ENCODE assay signal across 1 cellular context in the genomic region with DNA sequence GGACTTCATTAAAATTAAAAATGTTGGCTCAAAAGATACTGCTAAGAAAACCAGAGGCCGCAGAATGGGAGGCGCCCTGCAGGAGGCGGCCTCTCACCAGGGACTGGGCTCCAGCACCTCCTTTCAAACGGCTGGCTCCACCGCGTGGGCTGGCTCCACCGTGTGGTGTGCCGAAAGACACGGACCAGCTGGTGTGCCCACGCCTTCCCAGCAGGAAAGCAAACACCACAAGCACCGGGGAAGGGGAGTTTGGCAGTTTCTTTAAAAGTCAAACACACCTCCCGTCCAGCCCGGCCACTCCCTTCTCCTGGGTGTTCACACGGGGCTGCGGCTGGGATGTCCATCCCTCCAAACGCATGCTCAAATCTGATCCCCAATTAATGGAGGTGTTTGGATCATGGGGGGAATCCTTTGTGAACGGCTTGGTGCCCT.
TF ChIP-seq lines count a peak whose summit lies in the region.

No MANE protein-coding gene starts in this region.

TF ChIP-seq in HepG2, 621 proteins besides CTCF, POLR2A, EP300 and RAD21 (continued from another document and continues in another):
- TF ChIP-seq, protein P1, sequence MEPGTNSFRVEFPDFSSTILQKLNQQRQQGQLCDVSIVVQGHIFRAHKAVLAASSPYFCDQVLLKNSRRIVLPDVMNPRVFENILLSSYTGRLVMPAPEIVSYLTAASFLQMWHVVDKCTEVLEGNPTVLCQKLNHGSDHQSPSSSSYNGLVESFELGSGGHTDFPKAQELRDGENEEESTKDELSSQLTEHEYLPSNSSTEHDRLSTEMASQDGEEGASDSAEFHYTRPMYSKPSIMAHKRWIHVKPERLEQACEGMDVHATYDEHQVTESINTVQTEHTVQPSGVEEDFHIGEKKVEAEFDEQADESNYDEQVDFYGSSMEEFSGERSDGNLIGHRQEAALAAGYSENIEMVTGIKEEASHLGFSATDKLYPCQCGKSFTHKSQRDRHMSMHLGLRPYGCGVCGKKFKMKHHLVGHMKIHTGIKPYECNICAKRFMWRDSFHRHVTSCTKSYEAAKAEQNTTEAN (CRISPR knock-in tag; conservative IDR thresholded peaks at IDR 0.05), result no peak
- TF ChIP-seq TBX3 (IDR thresholded peaks at IDR 0.05; ENCODE audit: borderline replicate concordance), result no peak
- TF ChIP-seq ZNF143 (CRISPR knock-in tag; IDR thresholded peaks at IDR 0.05), result no peak
- no peak for TF ChIP-seq NFYB (CRISPR knock-in tag; IDR thresholded peaks at IDR 0.05)
- no peak for TF ChIP-seq ZNF883 (CRISPR knock-in tag; IDR thresholded peaks at IDR 0.05; ENCODE audit: not compliant biosample characterization)
- TF ChIP-seq, protein P2, sequence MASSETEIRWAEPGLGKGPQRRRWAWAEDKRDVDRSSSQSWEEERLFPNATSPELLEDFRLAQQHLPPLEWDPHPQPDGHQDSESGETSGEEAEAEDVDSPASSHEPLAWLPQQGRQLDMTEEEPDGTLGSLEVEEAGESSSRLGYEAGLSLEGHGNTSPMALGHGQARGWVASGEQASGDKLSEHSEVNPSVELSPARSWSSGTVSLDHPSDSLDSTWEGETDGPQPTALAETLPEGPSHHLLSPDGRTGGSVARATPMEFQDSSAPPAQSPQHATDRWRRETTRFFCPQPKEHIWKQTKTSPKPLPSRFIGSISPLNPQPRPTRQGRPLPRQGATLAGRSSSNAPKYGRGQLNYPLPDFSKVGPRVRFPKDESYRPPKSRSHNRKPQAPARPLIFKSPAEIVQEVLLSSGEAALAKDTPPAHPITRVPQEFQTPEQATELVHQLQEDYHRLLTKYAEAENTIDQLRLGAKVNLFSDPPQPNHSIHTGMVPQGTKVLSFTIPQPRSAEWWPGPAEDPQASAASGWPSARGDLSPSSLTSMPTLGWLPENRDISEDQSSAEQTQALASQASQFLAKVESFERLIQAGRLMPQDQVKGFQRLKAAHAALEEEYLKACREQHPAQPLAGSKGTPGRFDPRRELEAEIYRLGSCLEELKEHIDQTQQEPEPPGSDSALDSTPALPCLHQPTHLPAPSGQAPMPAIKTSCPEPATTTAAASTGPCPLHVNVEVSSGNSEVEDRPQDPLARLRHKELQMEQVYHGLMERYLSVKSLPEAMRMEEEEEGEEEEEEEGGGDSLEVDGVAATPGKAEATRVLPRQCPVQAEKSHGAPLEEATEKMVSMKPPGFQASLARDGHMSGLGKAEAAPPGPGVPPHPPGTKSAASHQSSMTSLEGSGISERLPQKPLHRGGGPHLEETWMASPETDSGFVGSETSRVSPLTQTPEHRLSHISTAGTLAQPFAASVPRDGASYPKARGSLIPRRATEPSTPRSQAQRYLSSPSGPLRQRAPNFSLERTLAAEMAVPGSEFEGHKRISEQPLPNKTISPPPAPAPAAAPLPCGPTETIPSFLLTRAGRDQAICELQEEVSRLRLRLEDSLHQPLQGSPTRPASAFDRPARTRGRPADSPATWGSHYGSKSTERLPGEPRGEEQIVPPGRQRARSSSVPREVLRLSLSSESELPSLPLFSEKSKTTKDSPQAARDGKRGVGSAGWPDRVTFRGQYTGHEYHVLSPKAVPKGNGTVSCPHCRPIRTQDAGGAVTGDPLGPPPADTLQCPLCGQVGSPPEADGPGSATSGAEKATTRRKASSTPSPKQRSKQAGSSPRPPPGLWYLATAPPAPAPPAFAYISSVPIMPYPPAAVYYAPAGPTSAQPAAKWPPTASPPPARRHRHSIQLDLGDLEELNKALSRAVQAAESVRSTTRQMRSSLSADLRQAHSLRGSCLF (CRISPR knock-in tag; IDR thresholded peaks at IDR 0.05; ENCODE audit: borderline replicate concordance), result no peak
- no peak; the same call in 1 of the 2 replicates for TF ChIP-seq YEATS2 (CRISPR knock-in tag; IDR thresholded peaks at IDR 0.05; ENCODE audit: borderline replicate concordance)
- no peak for TF ChIP-seq ZNF878 (CRISPR knock-in tag; IDR thresholded peaks at IDR 0.05)
- no peak for TF ChIP-seq GLI4 (CRISPR knock-in tag; IDR thresholded peaks at IDR 0.05; ENCODE audit: borderline replicate concordance)
- TF ChIP-seq, protein P3, sequence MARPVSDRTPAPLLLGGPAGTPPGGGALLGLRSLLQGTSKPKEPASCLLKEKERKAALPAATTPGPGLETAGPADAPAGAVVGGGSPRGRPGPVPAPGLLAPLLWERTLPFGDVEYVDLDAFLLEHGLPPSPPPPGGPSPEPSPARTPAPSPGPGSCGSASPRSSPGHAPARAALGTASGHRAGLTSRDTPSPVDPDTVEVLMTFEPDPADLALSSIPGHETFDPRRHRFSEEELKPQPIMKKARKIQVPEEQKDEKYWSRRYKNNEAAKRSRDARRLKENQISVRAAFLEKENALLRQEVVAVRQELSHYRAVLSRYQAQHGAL (CRISPR knock-in tag; IDR thresholded peaks at IDR 0.05; ENCODE audit: not compliant biosample characterization), result no peak
- TF ChIP-seq, protein P4, sequence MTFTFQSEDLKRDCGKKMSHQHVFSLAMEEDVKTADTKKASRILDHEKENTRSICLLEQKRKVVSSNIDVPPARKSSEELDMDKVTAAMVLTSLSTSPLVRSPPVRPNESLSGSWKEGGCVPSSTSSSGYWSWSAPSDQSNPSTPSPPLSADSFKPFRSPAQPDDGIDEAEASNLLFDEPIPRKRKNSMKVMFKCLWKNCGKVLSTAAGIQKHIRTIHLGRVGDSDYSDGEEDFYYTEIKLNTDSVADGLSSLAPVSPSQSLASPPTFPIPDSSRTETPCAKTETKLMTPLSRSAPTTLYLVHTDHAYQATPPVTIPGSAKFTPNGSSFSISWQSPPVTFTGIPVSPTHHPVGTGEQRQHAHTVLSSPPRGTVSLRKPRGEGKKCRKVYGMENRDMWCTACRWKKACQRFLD (CRISPR knock-in tag; IDR thresholded peaks at IDR 0.05; ENCODE audit: borderline replicate concordance), result no peak
- TF ChIP-seq CCAR2 (optimal IDR thresholded peaks at IDR 0.05; ENCODE audit: low read depth, low read length), result no peak
- TF ChIP-seq, protein P5, sequence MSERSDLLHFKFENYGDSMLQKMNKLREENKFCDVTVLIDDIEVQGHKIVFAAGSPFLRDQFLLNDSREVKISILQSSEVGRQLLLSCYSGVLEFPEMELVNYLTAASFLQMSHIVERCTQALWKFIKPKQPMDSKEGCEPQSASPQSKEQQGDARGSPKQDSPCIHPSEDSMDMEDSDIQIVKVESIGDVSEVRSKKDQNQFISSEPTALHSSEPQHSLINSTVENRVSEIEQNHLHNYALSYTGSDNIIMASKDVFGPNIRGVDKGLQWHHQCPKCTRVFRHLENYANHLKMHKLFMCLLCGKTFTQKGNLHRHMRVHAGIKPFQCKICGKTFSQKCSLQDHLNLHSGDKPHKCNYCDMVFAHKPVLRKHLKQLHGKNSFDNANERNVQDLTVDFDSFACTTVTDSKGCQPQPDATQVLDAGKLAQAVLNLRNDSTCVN (CRISPR knock-in tag; IDR thresholded peaks at IDR 0.05; ENCODE audit: borderline replicate concordance), result no peak
- TF ChIP-seq ZBTB3 (CRISPR knock-in tag; IDR thresholded peaks at IDR 0.05; ENCODE audit: borderline replicate concordance, low read depth), result no peak
- TF ChIP-seq, protein P6, sequence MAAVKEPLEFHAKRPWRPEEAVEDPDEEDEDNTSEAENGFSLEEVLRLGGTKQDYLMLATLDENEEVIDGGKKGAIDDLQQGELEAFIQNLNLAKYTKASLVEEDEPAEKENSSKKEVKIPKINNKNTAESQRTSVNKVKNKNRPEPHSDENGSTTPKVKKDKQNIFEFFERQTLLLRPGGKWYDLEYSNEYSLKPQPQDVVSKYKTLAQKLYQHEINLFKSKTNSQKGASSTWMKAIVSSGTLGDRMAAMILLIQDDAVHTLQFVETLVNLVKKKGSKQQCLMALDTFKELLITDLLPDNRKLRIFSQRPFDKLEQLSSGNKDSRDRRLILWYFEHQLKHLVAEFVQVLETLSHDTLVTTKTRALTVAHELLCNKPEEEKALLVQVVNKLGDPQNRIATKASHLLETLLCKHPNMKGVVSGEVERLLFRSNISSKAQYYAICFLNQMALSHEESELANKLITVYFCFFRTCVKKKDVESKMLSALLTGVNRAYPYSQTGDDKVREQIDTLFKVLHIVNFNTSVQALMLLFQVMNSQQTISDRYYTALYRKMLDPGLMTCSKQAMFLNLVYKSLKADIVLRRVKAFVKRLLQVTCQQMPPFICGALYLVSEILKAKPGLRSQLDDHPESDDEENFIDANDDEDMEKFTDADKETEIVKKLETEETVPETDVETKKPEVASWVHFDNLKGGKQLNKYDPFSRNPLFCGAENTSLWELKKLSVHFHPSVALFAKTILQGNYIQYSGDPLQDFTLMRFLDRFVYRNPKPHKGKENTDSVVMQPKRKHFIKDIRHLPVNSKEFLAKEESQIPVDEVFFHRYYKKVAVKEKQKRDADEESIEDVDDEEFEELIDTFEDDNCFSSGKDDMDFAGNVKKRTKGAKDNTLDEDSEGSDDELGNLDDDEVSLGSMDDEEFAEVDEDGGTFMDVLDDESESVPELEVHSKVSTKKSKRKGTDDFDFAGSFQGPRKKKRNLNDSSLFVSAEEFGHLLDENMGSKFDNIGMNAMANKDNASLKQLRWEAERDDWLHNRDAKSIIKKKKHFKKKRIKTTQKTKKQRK (IDR thresholded peaks at IDR 0.05; ENCODE audit: low read length), result no peak
- TF ChIP-seq, protein P7, sequence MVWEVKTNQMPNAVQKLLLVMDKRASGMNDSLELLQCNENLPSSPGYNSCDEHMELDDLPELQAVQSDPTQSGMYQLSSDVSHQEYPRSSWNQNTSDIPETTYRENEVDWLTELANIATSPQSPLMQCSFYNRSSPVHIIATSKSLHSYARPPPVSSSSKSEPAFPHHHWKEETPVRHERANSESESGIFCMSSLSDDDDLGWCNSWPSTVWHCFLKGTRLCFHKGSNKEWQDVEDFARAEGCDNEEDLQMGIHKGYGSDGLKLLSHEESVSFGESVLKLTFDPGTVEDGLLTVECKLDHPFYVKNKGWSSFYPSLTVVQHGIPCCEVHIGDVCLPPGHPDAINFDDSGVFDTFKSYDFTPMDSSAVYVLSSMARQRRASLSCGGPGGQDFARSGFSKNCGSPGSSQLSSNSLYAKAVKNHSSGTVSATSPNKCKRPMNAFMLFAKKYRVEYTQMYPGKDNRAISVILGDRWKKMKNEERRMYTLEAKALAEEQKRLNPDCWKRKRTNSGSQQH (CRISPR knock-in tag; IDR thresholded peaks at IDR 0.05; ENCODE audit: low read depth), result no peak
- TF ChIP-seq MAFK (conservative IDR thresholded peaks at IDR 0.05 in 1 of 2, IDR thresholded peaks at IDR 0.05 in 1 of 2; ENCODE audit: low read length in 2 of 2), result no peak
- 0 out of 2 replicates have a peak, but pooled peaks have one; percentile 33 for TF ChIP-seq ZSCAN20 (CRISPR knock-in tag; IDR thresholded peaks at IDR 0.05; ENCODE audit: borderline replicate concordance)
- no peak for TF ChIP-seq ZNF788 (CRISPR knock-in tag; IDR thresholded peaks at IDR 0.05; ENCODE audit: borderline replicate concordance)
- peak; percentile 38; the same call in 1 of the 2 replicates for TF ChIP-seq IRF2 (CRISPR knock-in tag; IDR thresholded peaks at IDR 0.05)
- TF ChIP-seq, protein P8, sequence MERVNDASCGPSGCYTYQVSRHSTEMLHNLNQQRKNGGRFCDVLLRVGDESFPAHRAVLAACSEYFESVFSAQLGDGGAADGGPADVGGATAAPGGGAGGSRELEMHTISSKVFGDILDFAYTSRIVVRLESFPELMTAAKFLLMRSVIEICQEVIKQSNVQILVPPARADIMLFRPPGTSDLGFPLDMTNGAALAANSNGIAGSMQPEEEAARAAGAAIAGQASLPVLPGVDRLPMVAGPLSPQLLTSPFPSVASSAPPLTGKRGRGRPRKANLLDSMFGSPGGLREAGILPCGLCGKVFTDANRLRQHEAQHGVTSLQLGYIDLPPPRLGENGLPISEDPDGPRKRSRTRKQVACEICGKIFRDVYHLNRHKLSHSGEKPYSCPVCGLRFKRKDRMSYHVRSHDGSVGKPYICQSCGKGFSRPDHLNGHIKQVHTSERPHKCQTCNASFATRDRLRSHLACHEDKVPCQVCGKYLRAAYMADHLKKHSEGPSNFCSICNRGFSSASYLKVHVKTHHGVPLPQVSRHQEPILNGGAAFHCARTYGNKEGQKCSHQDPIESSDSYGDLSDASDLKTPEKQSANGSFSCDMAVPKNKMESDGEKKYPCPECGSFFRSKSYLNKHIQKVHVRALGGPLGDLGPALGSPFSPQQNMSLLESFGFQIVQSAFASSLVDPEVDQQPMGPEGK (CRISPR knock-in tag; IDR thresholded peaks at IDR 0.05), result peak; percentile 61
- TF ChIP-seq IRX3 (CRISPR knock-in tag; IDR thresholded peaks at IDR 0.05; ENCODE audit: borderline replicate concordance, low read depth), result no peak
- TF ChIP-seq, protein P9, sequence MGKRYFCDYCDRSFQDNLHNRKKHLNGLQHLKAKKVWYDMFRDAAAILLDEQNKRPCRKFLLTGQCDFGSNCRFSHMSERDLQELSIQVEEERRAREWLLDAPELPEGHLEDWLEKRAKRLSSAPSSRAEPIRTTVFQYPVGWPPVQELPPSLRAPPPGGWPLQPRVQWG (CRISPR knock-in tag; IDR thresholded peaks at IDR 0.05; ENCODE audit: borderline replicate concordance, low read depth), result no peak
- TF ChIP-seq SIX4 (CRISPR knock-in tag; IDR thresholded peaks at IDR 0.05), result peak; percentile 30; the same call in 1 of the 2 replicates
- TF ChIP-seq MEF2D (CRISPR knock-in tag; IDR thresholded peaks at IDR 0.05), result no peak
- no peak for TF ChIP-seq CCDC6 (CRISPR knock-in tag; IDR thresholded peaks at IDR 0.05)
- TF ChIP-seq RARA (CRISPR knock-in tag; IDR thresholded peaks at IDR 0.05), result no peak
- TF ChIP-seq ZIK1 (CRISPR knock-in tag; IDR thresholded peaks at IDR 0.05; ENCODE audit: borderline replicate concordance, low read depth), result no peak
- TF ChIP-seq SNAI1 (CRISPR knock-in tag; IDR thresholded peaks at IDR 0.05; ENCODE audit: borderline replicate concordance), result no peak
- TF ChIP-seq, protein P10, sequence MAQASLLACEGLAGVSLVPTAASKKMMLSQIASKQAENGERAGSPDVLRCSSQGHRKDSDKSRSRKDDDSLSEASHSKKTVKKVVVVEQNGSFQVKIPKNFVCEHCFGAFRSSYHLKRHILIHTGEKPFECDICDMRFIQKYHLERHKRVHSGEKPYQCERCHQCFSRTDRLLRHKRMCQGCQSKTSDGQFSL (CRISPR knock-in tag; IDR thresholded peaks at IDR 0.05), result no peak
- TF ChIP-seq, protein P11, sequence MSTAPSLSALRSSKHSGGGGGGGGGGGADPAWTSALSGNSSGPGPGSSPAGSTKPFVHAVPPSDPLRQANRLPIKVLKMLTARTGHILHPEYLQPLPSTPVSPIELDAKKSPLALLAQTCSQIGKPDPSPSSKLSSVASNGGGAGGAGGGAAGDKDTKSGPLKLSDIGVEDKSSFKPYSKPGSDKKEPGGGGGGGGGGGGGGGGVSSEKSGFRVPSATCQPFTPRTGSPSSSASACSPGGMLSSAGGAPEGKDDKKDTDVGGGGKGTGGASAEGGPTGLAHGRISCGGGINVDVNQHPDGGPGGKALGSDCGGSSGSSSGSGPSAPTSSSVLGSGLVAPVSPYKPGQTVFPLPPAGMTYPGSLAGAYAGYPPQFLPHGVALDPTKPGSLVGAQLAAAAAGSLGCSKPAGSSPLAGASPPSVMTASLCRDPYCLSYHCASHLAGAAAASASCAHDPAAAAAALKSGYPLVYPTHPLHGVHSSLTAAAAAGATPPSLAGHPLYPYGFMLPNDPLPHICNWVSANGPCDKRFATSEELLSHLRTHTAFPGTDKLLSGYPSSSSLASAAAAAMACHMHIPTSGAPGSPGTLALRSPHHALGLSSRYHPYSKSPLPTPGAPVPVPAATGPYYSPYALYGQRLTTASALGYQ (CRISPR knock-in tag; IDR thresholded peaks at IDR 0.05), result no peak
- no peak for TF ChIP-seq TMF1 (CRISPR knock-in tag; IDR thresholded peaks at IDR 0.05; ENCODE audit: low read depth)
- no peak for TF ChIP-seq REPIN1 (CRISPR knock-in tag; IDR thresholded peaks at IDR 0.05; ENCODE audit: borderline replicate concordance, low read depth)
- no peak for TF ChIP-seq KMT2A (CRISPR knock-in tag; IDR thresholded peaks at IDR 0.05)
- no peak for TF ChIP-seq GFI1 (CRISPR knock-in tag; IDR thresholded peaks at IDR 0.05; ENCODE audit: borderline replicate concordance)
- TF ChIP-seq HDAC2 (CRISPR knock-in tag; IDR thresholded peaks at IDR 0.05), result peak; percentile 52; the same call in 1 of the 2 replicates
- TF ChIP-seq KDM3A (CRISPR knock-in tag; IDR thresholded peaks at IDR 0.05; ENCODE audit: low read depth), result peak; percentile 43; the same call in 1 of the 2 replicates
- TF ChIP-seq NFYC (CRISPR knock-in tag; IDR thresholded peaks at IDR 0.05), result 0 out of 2 replicates have a peak, but pooled peaks have one; percentile 13
- no peak for TF ChIP-seq ZNF296 (CRISPR knock-in tag; conservative IDR thresholded peaks at IDR 0.05)
- TF ChIP-seq RXRA (CRISPR knock-in tag; IDR thresholded peaks at IDR 0.05), result peak; percentile 35; the same call in 1 of the 2 replicates
